Comparison of ENCODE assay signal across 1 cellular context in genomic region chr5:154189819-154190651, GRCh38.
TF ChIP-seq lines count a peak whose summit lies in the region.

No MANE protein-coding gene starts in this region.

TF ChIP-seq in HepG2, 621 proteins besides CTCF, POLR2A, EP300 and RAD21 (continued from another document and continues in another):
- 0 out of 2 replicates have a peak, but pooled peaks have one; percentile 27 for TF ChIP-seq NFE2L1 (CRISPR knock-in tag; IDR thresholded peaks at IDR 0.05; ENCODE audit: borderline replicate concordance)
- TF ChIP-seq, protein P1, sequence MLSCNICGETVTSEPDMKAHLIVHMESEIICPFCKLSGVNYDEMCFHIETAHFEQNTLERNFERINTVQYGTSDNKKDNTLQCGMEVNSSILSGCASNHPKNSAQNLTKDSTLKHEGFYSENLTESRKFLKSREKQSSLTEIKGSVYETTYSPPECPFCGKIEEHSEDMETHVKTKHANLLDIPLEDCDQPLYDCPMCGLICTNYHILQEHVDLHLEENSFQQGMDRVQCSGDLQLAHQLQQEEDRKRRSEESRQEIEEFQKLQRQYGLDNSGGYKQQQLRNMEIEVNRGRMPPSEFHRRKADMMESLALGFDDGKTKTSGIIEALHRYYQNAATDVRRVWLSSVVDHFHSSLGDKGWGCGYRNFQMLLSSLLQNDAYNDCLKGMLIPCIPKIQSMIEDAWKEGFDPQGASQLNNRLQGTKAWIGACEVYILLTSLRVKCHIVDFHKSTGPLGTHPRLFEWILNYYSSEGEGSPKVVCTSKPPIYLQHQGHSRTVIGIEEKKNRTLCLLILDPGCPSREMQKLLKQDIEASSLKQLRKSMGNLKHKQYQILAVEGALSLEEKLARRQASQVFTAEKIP (CRISPR knock-in tag; IDR thresholded peaks at IDR 0.05; ENCODE audit: borderline replicate concordance) = no peak
- TF ChIP-seq ZNF678 (CRISPR knock-in tag; IDR thresholded peaks at IDR 0.05) = no peak
- peak; percentile 90 for TF ChIP-seq ZMYM3 (CRISPR knock-in tag; IDR thresholded peaks at IDR 0.05)
- TF ChIP-seq ZNF232 (CRISPR knock-in tag; IDR thresholded peaks at IDR 0.05; ENCODE audit: borderline replicate concordance) = peak; percentile 58; the same call in 1 of the 2 replicates
- TF ChIP-seq ZSCAN20 (CRISPR knock-in tag; IDR thresholded peaks at IDR 0.05; ENCODE audit: borderline replicate concordance) = no peak
- peak; percentile 67 for TF ChIP-seq PHF8 (CRISPR knock-in tag; IDR thresholded peaks at IDR 0.05)
- TF ChIP-seq ZNF670 (CRISPR knock-in tag; IDR thresholded peaks at IDR 0.05; ENCODE audit: borderline replicate concordance) = no peak
- no peak for TF ChIP-seq ZNF570 (CRISPR knock-in tag; IDR thresholded peaks at IDR 0.05; ENCODE audit: borderline replicate concordance)
- TF ChIP-seq, protein P2, sequence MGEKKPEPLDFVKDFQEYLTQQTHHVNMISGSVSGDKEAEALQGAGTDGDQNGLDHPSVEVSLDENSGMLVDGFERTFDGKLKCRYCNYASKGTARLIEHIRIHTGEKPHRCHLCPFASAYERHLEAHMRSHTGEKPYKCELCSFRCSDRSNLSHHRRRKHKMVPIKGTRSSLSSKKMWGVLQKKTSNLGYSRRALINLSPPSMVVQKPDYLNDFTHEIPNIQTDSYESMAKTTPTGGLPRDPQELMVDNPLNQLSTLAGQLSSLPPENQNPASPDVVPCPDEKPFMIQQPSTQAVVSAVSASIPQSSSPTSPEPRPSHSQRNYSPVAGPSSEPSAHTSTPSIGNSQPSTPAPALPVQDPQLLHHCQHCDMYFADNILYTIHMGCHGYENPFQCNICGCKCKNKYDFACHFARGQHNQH (CRISPR knock-in tag; IDR thresholded peaks at IDR 0.05) = 0 out of 2 replicates have a peak, but pooled peaks have one; percentile 26
- no peak for TF ChIP-seq RNF2 (conservative IDR thresholded peaks at IDR 0.05; ENCODE audit: low read depth)
- TF ChIP-seq KLF12 (CRISPR knock-in tag; IDR thresholded peaks at IDR 0.05; ENCODE audit: borderline replicate concordance) = 0 out of 2 replicates have a peak, but pooled peaks have one; percentile 34
- no peak for TF ChIP-seq BCL6 (CRISPR knock-in tag; IDR thresholded peaks at IDR 0.05)
- no peak for TF ChIP-seq CEBPZ (IDR thresholded peaks at IDR 0.05; ENCODE audit: low read length)
- TF ChIP-seq ZNF260 (CRISPR knock-in tag; IDR thresholded peaks at IDR 0.05; ENCODE audit: borderline replicate concordance, low read depth) = no peak
- no peak for TF ChIP-seq POLR2AphosphoS2 (IDR thresholded peaks at IDR 0.05; ENCODE audit: low read depth, low read length)
- peak; percentile 44; the same call in 1 of the 2 replicates for TF ChIP-seq KDM5B (CRISPR knock-in tag; IDR thresholded peaks at IDR 0.05; ENCODE audit: borderline replicate concordance)
- TF ChIP-seq SOX13 (IDR thresholded peaks at IDR 0.05) = no peak
- no peak for TF ChIP-seq SOX13 (CRISPR knock-in tag; conservative IDR thresholded peaks at IDR 0.05 in 1 of 2, IDR thresholded peaks at IDR 0.05 in 1 of 2)
- TF ChIP-seq JUNB (CRISPR knock-in tag; IDR thresholded peaks at IDR 0.05; ENCODE audit: borderline replicate concordance) = no peak
- TF ChIP-seq, protein P3, sequence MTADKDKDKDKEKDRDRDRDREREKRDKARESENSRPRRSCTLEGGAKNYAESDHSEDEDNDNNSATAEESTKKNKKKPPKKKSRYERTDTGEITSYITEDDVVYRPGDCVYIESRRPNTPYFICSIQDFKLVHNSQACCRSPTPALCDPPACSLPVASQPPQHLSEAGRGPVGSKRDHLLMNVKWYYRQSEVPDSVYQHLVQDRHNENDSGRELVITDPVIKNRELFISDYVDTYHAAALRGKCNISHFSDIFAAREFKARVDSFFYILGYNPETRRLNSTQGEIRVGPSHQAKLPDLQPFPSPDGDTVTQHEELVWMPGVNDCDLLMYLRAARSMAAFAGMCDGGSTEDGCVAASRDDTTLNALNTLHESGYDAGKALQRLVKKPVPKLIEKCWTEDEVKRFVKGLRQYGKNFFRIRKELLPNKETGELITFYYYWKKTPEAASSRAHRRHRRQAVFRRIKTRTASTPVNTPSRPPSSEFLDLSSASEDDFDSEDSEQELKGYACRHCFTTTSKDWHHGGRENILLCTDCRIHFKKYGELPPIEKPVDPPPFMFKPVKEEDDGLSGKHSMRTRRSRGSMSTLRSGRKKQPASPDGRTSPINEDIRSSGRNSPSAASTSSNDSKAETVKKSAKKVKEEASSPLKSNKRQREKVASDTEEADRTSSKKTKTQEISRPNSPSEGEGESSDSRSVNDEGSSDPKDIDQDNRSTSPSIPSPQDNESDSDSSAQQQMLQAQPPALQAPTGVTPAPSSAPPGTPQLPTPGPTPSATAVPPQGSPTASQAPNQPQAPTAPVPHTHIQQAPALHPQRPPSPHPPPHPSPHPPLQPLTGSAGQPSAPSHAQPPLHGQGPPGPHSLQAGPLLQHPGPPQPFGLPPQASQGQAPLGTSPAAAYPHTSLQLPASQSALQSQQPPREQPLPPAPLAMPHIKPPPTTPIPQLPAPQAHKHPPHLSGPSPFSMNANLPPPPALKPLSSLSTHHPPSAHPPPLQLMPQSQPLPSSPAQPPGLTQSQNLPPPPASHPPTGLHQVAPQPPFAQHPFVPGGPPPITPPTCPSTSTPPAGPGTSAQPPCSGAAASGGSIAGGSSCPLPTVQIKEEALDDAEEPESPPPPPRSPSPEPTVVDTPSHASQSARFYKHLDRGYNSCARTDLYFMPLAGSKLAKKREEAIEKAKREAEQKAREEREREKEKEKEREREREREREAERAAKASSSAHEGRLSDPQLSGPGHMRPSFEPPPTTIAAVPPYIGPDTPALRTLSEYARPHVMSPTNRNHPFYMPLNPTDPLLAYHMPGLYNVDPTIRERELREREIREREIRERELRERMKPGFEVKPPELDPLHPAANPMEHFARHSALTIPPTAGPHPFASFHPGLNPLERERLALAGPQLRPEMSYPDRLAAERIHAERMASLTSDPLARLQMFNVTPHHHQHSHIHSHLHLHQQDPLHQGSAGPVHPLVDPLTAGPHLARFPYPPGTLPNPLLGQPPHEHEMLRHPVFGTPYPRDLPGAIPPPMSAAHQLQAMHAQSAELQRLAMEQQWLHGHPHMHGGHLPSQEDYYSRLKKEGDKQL (CRISPR knock-in tag; IDR thresholded peaks at IDR 0.05; ENCODE audit: low read depth) = no peak
- TF ChIP-seq E2F2 (CRISPR knock-in tag; IDR thresholded peaks at IDR 0.05; ENCODE audit: borderline replicate concordance) = no peak
- TF ChIP-seq ZNF883 (CRISPR knock-in tag; IDR thresholded peaks at IDR 0.05; ENCODE audit: not compliant biosample characterization) = peak; percentile 16
- no peak for TF ChIP-seq TBP (CRISPR knock-in tag; IDR thresholded peaks at IDR 0.05)
- TF ChIP-seq ZNF136 (CRISPR knock-in tag; IDR thresholded peaks at IDR 0.05; ENCODE audit: low read depth) = 0 out of 2 replicates have a peak, but pooled peaks have one; percentile 23
- no peak for TF ChIP-seq ARNT (IDR thresholded peaks at IDR 0.05)
- TF ChIP-seq PRPF4 (IDR thresholded peaks at IDR 0.05; ENCODE audit: low read depth, low read length, poor library complexity, severe bottlenecking) = no peak
- no peak for TF ChIP-seq ZNF276 (CRISPR knock-in tag; IDR thresholded peaks at IDR 0.05; ENCODE audit: low read depth)
- TF ChIP-seq, protein P4, sequence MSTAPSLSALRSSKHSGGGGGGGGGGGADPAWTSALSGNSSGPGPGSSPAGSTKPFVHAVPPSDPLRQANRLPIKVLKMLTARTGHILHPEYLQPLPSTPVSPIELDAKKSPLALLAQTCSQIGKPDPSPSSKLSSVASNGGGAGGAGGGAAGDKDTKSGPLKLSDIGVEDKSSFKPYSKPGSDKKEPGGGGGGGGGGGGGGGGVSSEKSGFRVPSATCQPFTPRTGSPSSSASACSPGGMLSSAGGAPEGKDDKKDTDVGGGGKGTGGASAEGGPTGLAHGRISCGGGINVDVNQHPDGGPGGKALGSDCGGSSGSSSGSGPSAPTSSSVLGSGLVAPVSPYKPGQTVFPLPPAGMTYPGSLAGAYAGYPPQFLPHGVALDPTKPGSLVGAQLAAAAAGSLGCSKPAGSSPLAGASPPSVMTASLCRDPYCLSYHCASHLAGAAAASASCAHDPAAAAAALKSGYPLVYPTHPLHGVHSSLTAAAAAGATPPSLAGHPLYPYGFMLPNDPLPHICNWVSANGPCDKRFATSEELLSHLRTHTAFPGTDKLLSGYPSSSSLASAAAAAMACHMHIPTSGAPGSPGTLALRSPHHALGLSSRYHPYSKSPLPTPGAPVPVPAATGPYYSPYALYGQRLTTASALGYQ (CRISPR knock-in tag; IDR thresholded peaks at IDR 0.05) = no peak
- TF ChIP-seq, protein P5, sequence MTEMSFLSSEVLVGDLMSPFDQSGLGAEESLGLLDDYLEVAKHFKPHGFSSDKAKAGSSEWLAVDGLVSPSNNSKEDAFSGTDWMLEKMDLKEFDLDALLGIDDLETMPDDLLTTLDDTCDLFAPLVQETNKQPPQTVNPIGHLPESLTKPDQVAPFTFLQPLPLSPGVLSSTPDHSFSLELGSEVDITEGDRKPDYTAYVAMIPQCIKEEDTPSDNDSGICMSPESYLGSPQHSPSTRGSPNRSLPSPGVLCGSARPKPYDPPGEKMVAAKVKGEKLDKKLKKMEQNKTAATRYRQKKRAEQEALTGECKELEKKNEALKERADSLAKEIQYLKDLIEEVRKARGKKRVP (CRISPR knock-in tag; IDR thresholded peaks at IDR 0.05) = no peak
- TF ChIP-seq NFRKB (IDR thresholded peaks at IDR 0.05) = no peak
- TF ChIP-seq YEATS4 (CRISPR knock-in tag; IDR thresholded peaks at IDR 0.05; ENCODE audit: borderline replicate concordance) = no peak
- TF ChIP-seq MAX (IDR thresholded peaks at IDR 0.05) = peak; percentile 37
- peak; percentile 48; the same call in 1 of the 2 replicates for TF ChIP-seq ZNF605 (CRISPR knock-in tag; IDR thresholded peaks at IDR 0.05)
- TF ChIP-seq IRF1 (CRISPR knock-in tag; IDR thresholded peaks at IDR 0.05; ENCODE audit: low read depth) = no peak
- TF ChIP-seq XBP1 (CRISPR knock-in tag; IDR thresholded peaks at IDR 0.05) = no peak
- peak; percentile 42 for TF ChIP-seq SRSF1 (optimal IDR thresholded peaks at IDR 0.05; ENCODE audit: low read depth, low read length)
- TF ChIP-seq HES4 (CRISPR knock-in tag; IDR thresholded peaks at IDR 0.05; ENCODE audit: borderline replicate concordance) = no peak
- TF ChIP-seq ZNF101 (CRISPR knock-in tag; IDR thresholded peaks at IDR 0.05; ENCODE audit: borderline replicate concordance, low read depth) = no peak
- TF ChIP-seq, protein P6, sequence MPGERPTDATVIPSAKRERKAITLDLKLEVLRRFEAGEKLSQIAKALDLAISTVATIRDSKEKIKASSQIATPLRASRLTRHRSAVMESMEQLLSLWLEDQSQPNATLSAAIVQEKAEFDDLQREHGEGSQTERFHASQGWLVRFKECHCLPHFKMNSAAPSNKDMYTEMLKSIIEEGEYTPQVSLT (CRISPR knock-in tag; IDR thresholded peaks at IDR 0.05; ENCODE audit: borderline replicate concordance, low read depth) = no peak
- no peak for TF ChIP-seq ZNF124 (CRISPR knock-in tag; IDR thresholded peaks at IDR 0.05)
- peak; percentile 32; the same call in 1 of the 2 replicates for TF ChIP-seq ZNF563 (CRISPR knock-in tag; IDR thresholded peaks at IDR 0.05)
- TF ChIP-seq ATF7 (IDR thresholded peaks at IDR 0.05) = no peak
- TF ChIP-seq ATF7 (CRISPR knock-in tag; IDR thresholded peaks at IDR 0.05) = no peak
- TF ChIP-seq EZH2 (conservative IDR thresholded peaks at IDR 0.05; ENCODE audit: low read depth, low read length) = no peak
- TF ChIP-seq ZNF839 (CRISPR knock-in tag; IDR thresholded peaks at IDR 0.05; ENCODE audit: borderline replicate concordance) = 0 out of 2 replicates have a peak, but pooled peaks have one; percentile 46
